ENCODE assay signal across 23 cellular contexts in genomic region chr1:214426420-214426812, GRCh38.
DNase-seq lines count a peak whose midpoint lies in the region; ATAC-seq, FAIRE-seq and TF ChIP-seq lines count a peak whose summit lies in the region.
"Had no signal": no experiment of that assay in that cellular context is flagged by ENCODE, and none has a peak within 500 bp of the region (broad histone marks: within the 10 kb centered on the region; RNA-seq: fewer than 3 reads in every experiment).

No MANE protein-coding gene starts in this region.

- H3K4me1 ChIP-seq in SK-N-SH (ENCODE audit: control insufficient read depth in 1 of 2, insufficient read depth in 2 of 2, low read depth in 1 of 2, low read length in 1 of 2) (peaks cover 0 to 72% of the 10 kb centered on the region in 2 experiments), keratinocyte (ENCODE audit: control insufficient read depth, extremely low read depth, insufficient read depth, low read length) (peaks cover 73% of the 10 kb centered on the region), GM23338 (ENCODE audit: insufficient read depth) (peaks cover 30% of the 10 kb centered on the region)
- H3K4me1 ChIP-seq in CD4-positive, alpha-beta memory T cell (ENCODE audit: insufficient read depth, low read length), result peaks cover 21% of the 10 kb centered on the region

- peaks cover 0 to 1% of the 10 kb centered on the region in 2 donors for H3K27me3 Mint-ChIP-seq in CD4-positive, alpha-beta memory T cell
- no peaks in the 10 kb centered on the region for H3K27me3 Mint-ChIP-seq in GM23338 (ENCODE audit: insufficient read depth, low read depth, poor library complexity)

- intact Hi-C loops in CD4-positive, alpha-beta memory T cell (cut with micrococcal nuclease), result loop anchor here (2.0 to 10.0 kb wide), 2 partner anchors 142 to 176 kb away; partner anchors contain the start of genes CENPF and SMYD2

- no peak for FAIRE-seq in keratinocyte (lab: Jason Lieb, UNC)
- FAIRE-seq: bronchial epithelial cell, GM12892, H54, urothelium cell line had no signal

- no peak overlapping the region for H3K4me3 Mint-ChIP-seq in CD4-positive, alpha-beta memory T cell
- H3K4me3 Mint-ChIP-seq in GM23338, result no peak overlapping the region
- H3K4me3 Mint-ChIP-seq: B cell, nephron progenitor cell had no signal

- TF ChIP-seq CTCF in SK-N-SH (IDR thresholded peaks at IDR 0.05), result no peak
- no peak for TF ChIP-seq CTCF in keratinocyte (optimal IDR thresholded peaks at IDR 0.05 in 1 of 3, IDR thresholded peaks at IDR 0.05 in 1 of 3, conservative IDR thresholded peaks at IDR 0.05 in 1 of 3; ENCODE audit: extremely low read depth in 1 of 3, insufficient read depth in 2 of 3, low read length in 3 of 3)
- TF ChIP-seq CTCF in GM23338 (conservative IDR thresholded peaks at IDR 0.05; ENCODE audit: low read depth in 2 of 2), result no peak

- peaks cover 0 to 3% (median 0%) of the 10 kb centered on the region in 8 donors for H3K9me3 Mint-ChIP-seq in CD4-positive, alpha-beta memory T cell
- H3K9me3 Mint-ChIP-seq in GM23338, result no peaks in the 10 kb centered on the region
- H3K9me3 Mint-ChIP-seq: nephron progenitor cell had no signal

- dilution Hi-C loops in keratinocyte (cut with MboI; ENCODE audit: extremely low pct_ligation_motif_present, low sequenced_read_pairs), result no loop called here

- H3F3A ChIP-seq in SK-N-SH (replicated peaks; ENCODE audit: insufficient read depth) (peaks cover 74% of the 10 kb centered on the region), GM23338 (replicated peaks; ENCODE audit: low read depth) (no peaks in the 10 kb centered on the region)

- H3K4me3 ChIP-seq in SK-N-SH (ENCODE audit: low read depth in 2 of 2, low read length in 1 of 2) (no peak overlapping the region), SK-N-MC (no peak overlapping the region; the same call in 1 of the 2 replicates), keratinocyte (ENCODE audit: control insufficient read depth in 2 of 3, extremely low read depth in 1 of 3, insufficient read depth in 2 of 3, low read depth in 1 of 3, low read length in 3 of 3) (no peak overlapping the region), GM23338 (no peak overlapping the region)
- no peak overlapping the region for H3K4me3 ChIP-seq in CD4-positive, alpha-beta memory T cell (ENCODE audit: low read length in 2 of 2)
- H3K4me3 ChIP-seq: MG63, PC-9, skin epidermis had no signal

- H3K36me3 Mint-ChIP-seq in CD4-positive, alpha-beta memory T cell, result no peaks in the 10 kb centered on the region
- H3K36me3 Mint-ChIP-seq in GM23338 (ENCODE audit: low read depth), result no peaks in the 10 kb centered on the region

- ATAC-seq in SK-N-SH treated with all-trans-retinoic acid at 6 μM for 48 hours, result no peak
- no peak for ATAC-seq in GM23338
- no peak for ATAC-seq in GM18909 (IDR thresholded peaks at IDR 0.05; ENCODE audit: poor library complexity, unreplicated experiment)

- H3K27ac Mint-ChIP-seq in CD4-positive, alpha-beta memory T cell, result peak overlapping the region in 4 of 7 donors; percentile 32 to 89 (median 52)
- H3K27ac Mint-ChIP-seq in GM23338, result no peak overlapping the region
- H3K27ac Mint-ChIP-seq: B cell, nephron progenitor cell had no signal

- H3K79me2 ChIP-seq in SK-N-SH (ENCODE audit: insufficient read depth) (peaks cover 81% of the 10 kb centered on the region), keratinocyte (ENCODE audit: control insufficient read depth, insufficient read depth, low read length) (peaks cover 51% of the 10 kb centered on the region), GM23338 (replicated peaks; ENCODE audit: insufficient read depth) (peaks cover 46% of the 10 kb centered on the region)

- DNase-seq in SK-N-SH (no peak), SK-N-MC (ENCODE audit: low read depth, low spot score) (no peak), keratinocyte (ENCODE audit: low read depth, low spot score) (no peak), C1 segment of cervical spinal cord (lab: John Stamatoyannopoulos, UW) (no peak), GM23338 (ENCODE audit: low spot score) (no peak)
- no peak for DNase-seq in CD4-positive, alpha-beta memory T cell
- DNase-seq: activated T-cell treated with anti-CD3 and anti-CD28 coated beads, Interleukin-2, amount 50 U/mL, for 48 hours; hypothalamus; kidney glomerular epithelial cell; NCI-H1436 treated with DMSO at 0.1 percent for 48 hours; nephron progenitor cell; PC-9; stimulated activated CD4-positive, alpha-beta T cell treated with anti-CD3 and anti-CD28 coated beads, Interleukin-4, amount 100 ng/mL, for 1 hour had no signal

- H2AFZ ChIP-seq in SK-N-SH (ENCODE audit: low read depth) (no peak overlapping the region), keratinocyte (ENCODE audit: control insufficient read depth, low read length) (no peak overlapping the region), GM23338 (no peak overlapping the region)
- H2AFZ ChIP-seq: PC-9 had no signal

- H3K9me3 ChIP-seq in SK-N-SH, result no peaks in the 10 kb centered on the region
- no peaks in the 10 kb centered on the region for H3K9me3 ChIP-seq in CD4-positive, alpha-beta memory T cell (ENCODE audit: control insufficient read depth in 1 of 2, low read length in 2 of 2)
- H3K9me3 ChIP-seq in SK-N-MC (ENCODE audit: low read depth, low read length), result no peaks in the 10 kb centered on the region
- H3K9me3 ChIP-seq in keratinocyte (ENCODE audit: control insufficient read depth, low read depth, low read length), result no peaks in the 10 kb centered on the region
- H3K9me3 ChIP-seq: MG63 had no signal

- H3K9me1 ChIP-seq in keratinocyte (ENCODE audit: control insufficient read depth, extremely low read depth, insufficient read depth, low read length), result no peaks in the 10 kb centered on the region

- CTCF ChIA-PET in SK-N-SH (lab: Yijun Ruan, JAX), result no interaction called here
- CTCF ChIA-PET in CD4-positive, alpha-beta memory T cell (lab: Charles Lee; ENCODE audit: partially characterized antibody), result no interaction called here

- WGBS in SK-N-SH (ENCODE audit: low lambda C conversion rate), result 96% methylated on average over 2 of the region's 2 CpGs

- H3K9ac ChIP-seq in SK-N-SH, result peak overlapping the region; percentile 8; the same call in 1 of the 2 replicates
- H3K9ac ChIP-seq in SK-N-MC (ENCODE audit: insufficient read length), result no peak overlapping the region
- peak overlapping the region; percentile 12 for H3K9ac ChIP-seq in keratinocyte (ENCODE audit: control insufficient read depth, extremely low read depth, insufficient read depth, low read length)

- POLR2A ChIA-PET in SK-N-SH (lab: Yijun Ruan, JAX), result no interaction called here
- POLR2A ChIA-PET in CD4-positive, alpha-beta memory T cell (lab: Charles Lee; ENCODE audit: partially characterized antibody), result no interaction called here

- H3K4me2 ChIP-seq in SK-N-SH (peak overlapping the region; percentile 13), keratinocyte (ENCODE audit: control insufficient read depth, extremely low read depth, insufficient read depth, low read depth, low read length) (peak overlapping the region; percentile 34), GM23338 (no peak overlapping the region)
- H3K4me2 ChIP-seq: PC-9 had no signal

- H3K9me2 ChIP-seq in SK-N-SH, result no peaks in the 10 kb centered on the region
- no peaks in the 10 kb centered on the region for H3K9me2 ChIP-seq in GM23338 (ENCODE audit: insufficient read depth)

- no peak for TF ChIP-seq RAD21 in SK-N-SH (IDR thresholded peaks at IDR 0.05; ENCODE audit: low read length)

- H3K36me3 ChIP-seq in SK-N-SH (replicated peaks in 1 of 2; ENCODE audit: control insufficient read depth in 1 of 2, insufficient read depth in 2 of 2, low read length in 1 of 2), result peaks cover 0 to 10% of the 10 kb centered on the region in 2 experiments
- no peaks in the 10 kb centered on the region for H3K36me3 ChIP-seq in CD4-positive, alpha-beta memory T cell (ENCODE audit: insufficient read depth, low read length)
- H3K36me3 ChIP-seq in SK-N-MC (ENCODE audit: insufficient read depth, low read length), result no peaks in the 10 kb centered on the region
- H3K36me3 ChIP-seq in keratinocyte (ENCODE audit: control insufficient read depth in 2 of 2, extremely low read depth in 1 of 2, insufficient read depth in 2 of 2, low read length in 2 of 2), result peaks cover 0 to 2% of the 10 kb centered on the region in 2 experiments
- no peaks in the 10 kb centered on the region for H3K36me3 ChIP-seq in GM23338 (ENCODE audit: insufficient read depth)

- TF ChIP-seq EP300 in SK-N-SH (IDR thresholded peaks at IDR 0.05; ENCODE audit: borderline replicate concordance in 1 of 2, low read depth in 1 of 2, low read length in 1 of 2), result no peak

- H3K27me3 ChIP-seq in SK-N-SH (ENCODE audit: insufficient read depth), result no peaks in the 10 kb centered on the region
- H3K27me3 ChIP-seq in CD4-positive, alpha-beta memory T cell (ENCODE audit: insufficient read depth, low read length), result no peaks in the 10 kb centered on the region
- no peaks in the 10 kb centered on the region for H3K27me3 ChIP-seq in keratinocyte (ENCODE audit: control insufficient read depth, extremely low read depth, insufficient read depth, low read length)
- H3K27me3 ChIP-seq in GM23338 (ENCODE audit: insufficient read depth), result no peaks in the 10 kb centered on the region
- H3K27me3 ChIP-seq: MG63 had no signal

- H4K20me1 ChIP-seq in SK-N-SH (ENCODE audit: insufficient read depth) (0 out of 2 replicates have a peak, but pooled peaks cover 3% of the 10 kb centered on the region), keratinocyte (ENCODE audit: control insufficient read depth, extremely low read depth, insufficient read depth, low read length) (no peaks in the 10 kb centered on the region), GM23338 (replicated peaks; ENCODE audit: insufficient read depth) (no peaks in the 10 kb centered on the region)

- H3K27ac ChIP-seq in SK-N-SH (ENCODE audit: low read depth in 2 of 2, low read length in 1 of 2) (peak overlapping the region; percentile 53 to 90; a peak in 3 of 4 replicates), SK-N-MC (peak overlapping the region; percentile 60; the same call in 1 of the 2 replicates), keratinocyte (ENCODE audit: control insufficient read depth, insufficient read depth, low read length) (peak overlapping the region; percentile 71), GM23338 (ENCODE audit: low read depth) (no peak overlapping the region)
- H3K27ac ChIP-seq in CD4-positive, alpha-beta memory T cell (ENCODE audit: low read depth, low read length), result no peak overlapping the region
- H3K27ac ChIP-seq: 22Rv1, PC-9 had no signal

- H3K4me1 Mint-ChIP-seq in CD4-positive, alpha-beta memory T cell, result peaks cover 15 to 27% (median 22%) of the 10 kb centered on the region in 4 donors
- H3K4me1 Mint-ChIP-seq in GM23338, result peaks cover 52% of the 10 kb centered on the region

TF ChIP-seq in SK-N-SH, 30 proteins besides CTCF, POLR2A, EP300 and RAD21 (continues in another document):
- TF ChIP-seq ELF1 (IDR thresholded peaks at IDR 0.05), result no peak

TF ChIP-seq in SK-N-SH treated with all-trans-retinoic acid at 6 μM for 48 hours, 23 proteins besides CTCF, POLR2A, EP300 and RAD21:
- TF ChIP-seq ESRRG (CRISPR knock-in tag; IDR thresholded peaks at IDR 0.05) (no peak), PPARA (CRISPR knock-in tag; IDR thresholded peaks at IDR 0.05; ENCODE audit: borderline replicate concordance) (no peak)
TF ChIP-seq in SK-N-SH treated with all-trans-retinoic acid at 6 μM for 48 hours: peak in this region for 0.

TF ChIP-seq in GM23338, 12 proteins besides CTCF, POLR2A, EP300 and RAD21 (continues in another document):
- no peak for TF ChIP-seq JUNB (IDR thresholded peaks at IDR 0.05; ENCODE audit: unreplicated experiment)
- no peak for TF ChIP-seq STAT1 (IDR thresholded peaks at IDR 0.05; ENCODE audit: unreplicated experiment)
- no peak for TF ChIP-seq NANOG (IDR thresholded peaks at IDR 0.05; ENCODE audit: borderline replicate concordance)

Comparison
In these comparisons a context has a peak if more than half of its experiments do, and no peak if none do; other contexts are left out.
1. H3K27ac ChIP-seq: peak in SK-N-SH (2 of 2), SK-N-MC (single experiment) and keratinocyte (single experiment); none in CD4-positive, alpha-beta memory T cell (single experiment) and GM23338 (single experiment).